Comparison of ENCODE assay signal across 14 cellular contexts in the genomic region with DNA sequence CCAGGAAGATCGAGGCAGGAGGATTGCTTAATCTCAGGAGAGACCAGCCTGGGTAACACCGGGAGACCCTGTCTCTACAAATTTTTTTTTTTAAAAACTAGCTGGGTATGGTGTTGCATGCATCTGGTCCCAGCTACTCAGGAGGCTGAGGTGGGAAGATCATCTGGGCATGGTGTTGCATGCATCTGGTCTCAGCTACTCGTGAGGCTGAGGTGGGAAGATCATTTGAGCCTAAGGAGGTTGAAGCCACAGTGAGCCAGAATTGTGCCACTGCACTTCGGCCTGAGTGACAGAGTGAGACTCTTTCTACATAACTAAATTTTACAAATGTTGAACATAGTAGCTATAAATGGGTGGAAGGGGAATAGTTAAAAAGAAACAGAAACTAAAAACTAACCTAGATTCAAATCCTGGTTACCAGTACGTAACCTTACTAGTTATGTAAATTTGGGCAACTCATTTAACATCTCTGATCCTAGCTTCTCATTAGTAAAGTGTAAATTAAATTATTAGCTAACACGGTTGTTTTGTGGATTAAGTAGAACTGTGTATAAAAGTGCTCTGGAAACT. TPM values are rescaled to one million over a fixed set of nuclear protein-coding genes. Genes with fewer than 3 reads are reported as not detected.
DNase-seq lines count a peak whose midpoint lies in the region; ATAC-seq and TF ChIP-seq lines count a peak whose summit lies in the region.
"Had no signal": no experiment of that assay in that cellular context is flagged by ENCODE, and none has a peak within 500 bp of the region (broad histone marks: within the 10 kb centered on the region; RNA-seq: fewer than 3 reads in every experiment).

No MANE protein-coding gene starts in this region.

- H3K9me3 ChIP-seq in CD8-positive, alpha-beta memory T cell (ENCODE audit: low read length), result no peaks in the 10 kb centered on the region
- no peaks in the 10 kb centered on the region for H3K9me3 ChIP-seq in Peyer's patch
- H3K9me3 ChIP-seq: heart left ventricle, tibial nerve had no signal

- no peaks in the 10 kb centered on the region for H3K4me1 ChIP-seq in CD8-positive, alpha-beta memory T cell (ENCODE audit: insufficient read depth, low read length)
- H3K4me1 ChIP-seq in Peyer's patch, result no peaks in the 10 kb centered on the region
- H3K4me1 ChIP-seq: heart left ventricle, tibial nerve had no signal

- POLR2A ChIA-PET in CD8-positive, alpha-beta memory T cell (lab: Charles Lee), result no interaction called here

- H3K4me3 Mint-ChIP-seq in CD8-positive, alpha-beta memory T cell, result peak overlapping the region in 1 of 7 donors; percentile 32
- H3K4me3 Mint-ChIP-seq: memory B cell had no signal

- H3K4me1 Mint-ChIP-seq in CD8-positive, alpha-beta memory T cell, result peaks cover 4 to 13% (median 13%) of the 10 kb centered on the region in 3 donors

- no peaks in the 10 kb centered on the region for H3K27me3 Mint-ChIP-seq in CD8-positive, alpha-beta memory T cell
- H3K27me3 Mint-ChIP-seq: memory B cell had no signal

- H3K36me3 Mint-ChIP-seq in CD8-positive, alpha-beta memory T cell, result peaks cover 5 to 45% (median 18%) of the 10 kb centered on the region in 3 donors

- no peak for TF ChIP-seq POLR2A in Peyer's patch (IDR thresholded peaks at IDR 0.05)

- TF ChIP-seq CTCF in Peyer's patch (IDR thresholded peaks at IDR 0.05), result no peak

- H3K4me3 ChIP-seq in CD8-positive, alpha-beta memory T cell (ENCODE audit: low read length), result no peak overlapping the region
- H3K4me3 ChIP-seq in Peyer's patch, result no peak overlapping the region
- H3K4me3 ChIP-seq: heart left ventricle, tibial nerve had no signal

- intact Hi-C loops in left ventricle myocardium superior (cut with micrococcal nuclease), result no loop called here

- ATAC-seq in GM19043 (IDR thresholded peaks at IDR 0.05; ENCODE audit: low read depth, unreplicated experiment) (peak; percentile 67), HG02588 (IDR thresholded peaks at IDR 0.05; ENCODE audit: unreplicated experiment) (peak; percentile 87), HG03432 (IDR thresholded peaks at IDR 0.05; ENCODE audit: unreplicated experiment) (peak; percentile 73), left ventricle myocardium superior (no peak), HG03025 (IDR thresholded peaks at IDR 0.05; ENCODE audit: low FRiP score, unreplicated experiment) (no peak)
- ATAC-seq: heart left ventricle had no signal

- CTCF ChIA-PET in CD8-positive, alpha-beta memory T cell (lab: Charles Lee), result interaction anchor here (1.4 kb wide), 1 partner anchor 13 kb away, joined by 4 read pairs; no protein-coding TSS in a partner anchor

- H3K27ac ChIP-seq in CD8-positive, alpha-beta memory T cell (ENCODE audit: low read depth, low read length), result no peak overlapping the region
- no peak overlapping the region for H3K27ac ChIP-seq in Peyer's patch
- H3K27ac ChIP-seq: heart left ventricle, tibial nerve had no signal

- no peaks in the 10 kb centered on the region for H3K9me3 Mint-ChIP-seq in CD8-positive, alpha-beta memory T cell
- H3K9me3 Mint-ChIP-seq: memory B cell had no signal

- no peaks in the 10 kb centered on the region for H3K27me3 ChIP-seq in CD8-positive, alpha-beta memory T cell (ENCODE audit: insufficient read depth, low read length, poor library complexity, severe bottlenecking)
- H3K27me3 ChIP-seq in Peyer's patch, result no peaks in the 10 kb centered on the region
- H3K27me3 ChIP-seq: heart left ventricle, tibial nerve had no signal

- peak overlapping the region in 7 of 8 donors; percentile 22 to 86 (median 43) for H3K27ac Mint-ChIP-seq in CD8-positive, alpha-beta memory T cell
- H3K27ac Mint-ChIP-seq: memory B cell had no signal

- no peak for DNase-seq in CD8-positive, alpha-beta memory T cell
- DNase-seq in Peyer's patch, result no peak
- DNase-seq in iPS-NIHi7 (ENCODE audit: extremely low spot score), result no peak
- no peak for DNase-seq in left ventricle myocardium superior
- DNase-seq: aorta; effector CD8-positive, alpha-beta T cell; heart left ventricle; NCI-H524 had no signal

- peaks cover 12% of the 10 kb centered on the region for H3K36me3 ChIP-seq in CD8-positive, alpha-beta memory T cell (ENCODE audit: insufficient read depth, low read length)
- peaks cover 0 to 6% (median 0%) of the 10 kb centered on the region in 3 donors for H3K36me3 ChIP-seq in Peyer's patch

RNA-seq across cellular contexts. Expression of a gene that starts 41.7 kb away (rescaled TPM):
- total RNA-seq in CD8-positive, alpha-beta memory T cell, result 10 to 100 TPM; 20.5 to 23.6 TPM
- 9.8 TPM for polyA plus RNA-seq in CD8-positive, alpha-beta memory T cell
- 10 to 100 TPM; 10.7 to 31.0 (median 25.3) TPM for total RNA-seq in Peyer's patch
- 11.1 TPM for total RNA-seq in left ventricle myocardium superior

Comparison
In these comparisons a context has a peak if more than half of its experiments do, and no peak if none do; other contexts are left out.
1. ATAC-seq: peak in GM19043 (single experiment), HG02588 (single experiment) and HG03432 (single experiment); none in left ventricle myocardium superior (single experiment) and HG03025 (single experiment).